ENCODE assay signal across 1 cellular context in genomic region chr4:7105261-7105660, GRCh38.
TF ChIP-seq lines count a peak whose summit lies in the region.

No MANE protein-coding gene starts in this region.

TF ChIP-seq in K562, 482 proteins besides CTCF, POLR2A, EP300 and RAD21:
- TF ChIP-seq NFIC (IDR thresholded peaks at IDR 0.05) (peak; percentile 98), FOXA1 (IDR thresholded peaks at IDR 0.05; ENCODE audit: borderline replicate concordance) (no peak), POLR3G (IDR thresholded peaks at IDR 0.05; ENCODE audit: extremely low read depth, insufficient read length, insufficient replicate concordance) (no peak), MGA (IDR thresholded peaks at IDR 0.05) (peak; percentile 59), ZNF507 (tag; conservative IDR thresholded peaks at IDR 0.05) (no peak), SMAD4 (CRISPR knock-in tag; conservative IDR thresholded peaks at IDR 0.05) (no peak), L3MBTL2 (IDR thresholded peaks at IDR 0.05) (peak; percentile 77), MYC (IDR thresholded peaks at IDR 0.05; ENCODE audit: low read depth, low read length) (0 out of 2 replicates have a peak, but pooled peaks have one; percentile 19), MYC (CRISPR knock-in tag; IDR thresholded peaks at IDR 0.05; ENCODE audit: borderline replicate concordance, low read depth) (no peak), NFIX (CRISPR knock-in tag; IDR thresholded peaks at IDR 0.05; ENCODE audit: low read depth) (peak; percentile 63; the same call in 1 of the 2 replicates)
- TF ChIP-seq, protein P1, sequence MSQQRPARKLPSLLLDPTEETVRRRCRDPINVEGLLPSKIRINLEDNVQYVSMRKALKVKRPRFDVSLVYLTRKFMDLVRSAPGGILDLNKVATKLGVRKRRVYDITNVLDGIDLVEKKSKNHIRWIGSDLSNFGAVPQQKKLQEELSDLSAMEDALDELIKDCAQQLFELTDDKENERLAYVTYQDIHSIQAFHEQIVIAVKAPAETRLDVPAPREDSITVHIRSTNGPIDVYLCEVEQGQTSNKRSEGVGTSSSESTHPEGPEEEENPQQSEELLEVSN (IDR thresholded peaks at IDR 0.05; ENCODE audit: borderline replicate concordance in 1 of 2, extremely low read depth in 1 of 2, insufficient read depth in 1 of 2, insufficient read length in 1 of 2, low read depth in 1 of 2, low read length in 1 of 2, poor library complexity in 1 of 2, severe bottlenecking in 1 of 2): peak in 1 of 2 experiments; percentile 39
